In genomic region chr16:27811881-27812280, GRCh38 we compare ENCODE assay signal across 19 cellular contexts.
"Had no signal": no experiment of that assay in that cellular context is flagged by ENCODE, and none has a peak within 500 bp of the region (broad histone marks: within the 10 kb centered on the region; RNA-seq: fewer than 3 reads in every experiment).

No MANE protein-coding gene starts in this region.

- H3K27ac Mint-ChIP-seq: activated CD8-positive, alpha-beta T cell treated with anti-CD3 and anti-CD28 coated beads, Interleukin-2, amount 10 ng/mL, durations not matched to agents 7 days and 5 days; activated naive CD4-positive, alpha-beta T cell treated with anti-CD3 and anti-CD28 coated beads, Interleukin-2, amount 50 U/mL, for 72 hours; activated naive CD8-positive, alpha-beta T cell treated with anti-CD3 and anti-CD28 coated beads, Interleukin-2, amount 50 U/mL, for 24 hours; T-helper 1 cell treated with Interleukin-12 subunit alpha and Interleukin-12 subunit beta and Interleukin-4 antibody, amounts not matched to agents 30 μg/mL and 1 μg/mL, for 36 hours had no signal

- H3K36me3 Mint-ChIP-seq: activated naive CD4-positive, alpha-beta T cell treated with anti-CD3 and anti-CD28 coated beads, Interleukin-2, amount 50 U/mL, for 72 hours had no signal

- H3K9me3 ChIP-seq: ascending aorta, body of pancreas had no signal

- DNase-seq: activated CD4-positive, alpha-beta T cell treated with anti-CD3 and anti-CD28 coated beads for 4 hours; activated CD8-positive, alpha-beta memory T cell treated with anti-CD3 and anti-CD28 coated beads, Interleukin-2, amount 50 U/mL, for 48 hours; activated CD8-positive, alpha-beta T cell treated with anti-CD3 and anti-CD28 coated beads, Interleukin-2, amount 10 ng/mL, durations not matched to agents 7 days and 5 days; activated naive CD4-positive, alpha-beta T cell treated with Interleukin-2 at 50 U/mL for 16 hours; activated naive CD8-positive, alpha-beta T cell treated with anti-CD3 and anti-CD28 coated beads, Interleukin-2, amount 50 U/mL, for 24 hours; activated T-cell treated with anti-CD3 and anti-CD28 coated beads, Interleukin-2, amount 50 U/mL, for 1 hour; amniotic stem cell; body of pancreas; MM.1S; NCI-H1105; NCI-H1436 treated with DMSO at 0.1 percent for 48 hours; NCI-H187; NCI-H2081; PC-3; SHP77 treated with DMSO at 0.1 percent for 48 hours had no signal

- H3K4me1 ChIP-seq: ascending aorta, body of pancreas had no signal

- H3K4me1 Mint-ChIP-seq: activated naive CD8-positive, alpha-beta T cell treated with anti-CD3 and anti-CD28 coated beads, Interleukin-2, amount 50 U/mL, for 24 hours had no signal

- ATAC-seq: activated CD4-positive, CD25-positive, alpha-beta regulatory T cell treated with anti-CD3 and anti-CD28 coated beads, Interleukin-2, amount 50 U/mL, for 24 hours; activated CD8-positive, alpha-beta T cell treated with anti-CD3 and anti-CD28 coated beads, Interleukin-2, amount 10 ng/mL, durations not matched to agents 7 days and 5 days; activated naive CD4-positive, alpha-beta T cell treated with anti-CD3 and anti-CD28 coated beads, Interleukin-2, amount 50 U/mL, for 72 hours; activated naive CD8-positive, alpha-beta T cell treated with anti-CD3 and anti-CD28 coated beads, Interleukin-2, amount 50 U/mL, for 24 hours; body of pancreas; PC-3 had no signal

- H3K4me3 ChIP-seq: ascending aorta, body of pancreas had no signal

- H3K9me3 Mint-ChIP-seq: activated naive CD4-positive, alpha-beta T cell treated with anti-CD3 and anti-CD28 coated beads, Interleukin-2, amount 50 U/mL, for 72 hours; activated naive CD8-positive, alpha-beta T cell treated with anti-CD3 and anti-CD28 coated beads, Interleukin-2, amount 50 U/mL, for 24 hours; T-helper 1 cell treated with Interleukin-12 subunit alpha and Interleukin-12 subunit beta and Interleukin-4 antibody, amounts not matched to agents 30 μg/mL and 1 μg/mL, for 36 hours had no signal

- H3K27me3 ChIP-seq: ascending aorta, body of pancreas had no signal

- H3K36me3 ChIP-seq: ascending aorta had no signal

- H3K27ac ChIP-seq: ascending aorta, body of pancreas had no signal

- H3K4me3 Mint-ChIP-seq: activated CD8-positive, alpha-beta T cell treated with anti-CD3 and anti-CD28 coated beads, Interleukin-2, amount 10 ng/mL, durations not matched to agents 7 days and 5 days; activated naive CD8-positive, alpha-beta T cell treated with anti-CD3 and anti-CD28 coated beads, Interleukin-2, amount 50 U/mL, for 24 hours; T-helper 1 cell treated with Interleukin-12 subunit alpha and Interleukin-12 subunit beta and Interleukin-4 antibody, amounts not matched to agents 30 μg/mL and 1 μg/mL, for 36 hours had no signal
